In genomic region chr1:22089787-22090186, GRCh38 we compare ENCODE assay signal across 11 cellular contexts. TPM values are rescaled to one million over a fixed set of nuclear protein-coding genes. Genes with fewer than 3 reads are reported as not detected.
DNase-seq lines count a peak whose midpoint lies in the region; ATAC-seq and TF ChIP-seq lines count a peak whose summit lies in the region.
"Had no signal": no experiment of that assay in that cellular context is flagged by ENCODE, and none has a peak within 500 bp of the region (broad histone marks: within the 10 kb centered on the region; RNA-seq: fewer than 3 reads in every experiment).

No MANE protein-coding gene starts in this region.

- DNase-seq in Right ventricle myocardium inferior (ENCODE audit: missing footprints) (no peak), left cardiac atrium (no peak), WTC11 (ENCODE audit: low spot score) (no peak), iPS-NIHi11 (ENCODE audit: low spot score) (peak; percentile 50), type B pancreatic cell (ENCODE audit: extremely low spot score, unreplicated experiment) (no peak), GM10266 (ENCODE audit: extremely low spot score) (no peak), cerebellar cortex (ENCODE audit: low spot score) (no peak), amygdala (lab: John Stamatoyannopoulos, UW) (no peak)
- DNase-seq: activated CD4-positive, alpha-beta T cell treated with anti-CD3 and anti-CD28 coated beads for 48 hours; AML-193 had no signal

- H3K36me3 Mint-ChIP-seq in WTC11: peaks cover 14% of the 10 kb centered on the region
- H3K36me3 Mint-ChIP-seq in type B pancreatic cell: peaks cover 32% of the 10 kb centered on the region

- POLR2A ChIA-PET in WTC11 (lab: Charles Lee): no interaction called here

- intact Hi-C loops in Right ventricle myocardium inferior (cut with DNase I): no loop called here
- intact Hi-C loops in left cardiac atrium (cut with DNase I): no loop called here

- CTCF ChIA-PET in WTC11 (lab: Charles Lee): interaction anchor here (1.0 to 1.8 kb wide), 4 partner anchors 9 to 67 kb away, joined by 3 to 9 read pairs (median 4); partner anchors contain the start of gene WNT4

- ATAC-seq in Right ventricle myocardium inferior (peak; percentile 31), left cardiac atrium (no peak), WTC11 (peak; percentile 89)
- ATAC-seq: left lobe of liver had no signal

- H3K27ac Mint-ChIP-seq in WTC11 (peak overlapping the region; percentile 66), type B pancreatic cell (peak overlapping the region; percentile 39)

- no peaks in the 10 kb centered on the region for H3K9me3 Mint-ChIP-seq in WTC11
- no peaks in the 10 kb centered on the region for H3K9me3 Mint-ChIP-seq in type B pancreatic cell

- TF ChIP-seq CTCF in WTC11 (IDR thresholded peaks at IDR 0.05) (no peak), type B pancreatic cell (conservative IDR thresholded peaks at IDR 0.05) (no peak), GM10266 (IDR thresholded peaks at IDR 0.05; ENCODE audit: control insufficient read depth, insufficient read depth, low read depth, missing control alignments) (no peak)

- H3K27me3 Mint-ChIP-seq in WTC11 (ENCODE audit: low read depth) (no peaks in the 10 kb centered on the region), type B pancreatic cell (no peaks in the 10 kb centered on the region)

- H3K4me3 Mint-ChIP-seq in WTC11 (peak overlapping the region; percentile 33), type B pancreatic cell (no peak overlapping the region)

- H3K4me1 Mint-ChIP-seq in WTC11 (peaks cover 57% of the 10 kb centered on the region), type B pancreatic cell (ENCODE audit: unreplicated experiment) (peaks cover 31% of the 10 kb centered on the region)

TF ChIP-seq in WTC11, 78 proteins besides CTCF, POLR2A, EP300 and RAD21:
- TF ChIP-seq GABPB1 (CRISPR knock-in tag; IDR thresholded peaks at IDR 0.05) (no peak), NR1H2 (CRISPR knock-in tag; IDR thresholded peaks at IDR 0.05) (no peak), ZNF232 (CRISPR knock-in tag; IDR thresholded peaks at IDR 0.05) (no peak), TCF7 (CRISPR knock-in tag; IDR thresholded peaks at IDR 0.05; ENCODE audit: low read depth) (no peak), TP53 (CRISPR knock-in tag; IDR thresholded peaks at IDR 0.05) (no peak), SMAD4 (CRISPR knock-in tag; IDR thresholded peaks at IDR 0.05) (no peak), ZNF423 (CRISPR knock-in tag; IDR thresholded peaks at IDR 0.05) (no peak), E2F5 (CRISPR knock-in tag; IDR thresholded peaks at IDR 0.05) (no peak), USF2 (CRISPR knock-in tag; IDR thresholded peaks at IDR 0.05) (no peak), FOXJ3 (CRISPR knock-in tag; IDR thresholded peaks at IDR 0.05; ENCODE audit: borderline replicate concordance) (no peak), PRRX2 (CRISPR knock-in tag; IDR thresholded peaks at IDR 0.05) (no peak), NR3C1 (CRISPR knock-in tag; conservative IDR thresholded peaks at IDR 0.05; ENCODE audit: low read depth) (no peak), STAT6 (CRISPR knock-in tag; conservative IDR thresholded peaks at IDR 0.05; ENCODE audit: low read depth) (no peak), ZNF317 (CRISPR knock-in tag; IDR thresholded peaks at IDR 0.05; ENCODE audit: borderline replicate concordance, low read depth) (no peak), TEAD4 (CRISPR knock-in tag; IDR thresholded peaks at IDR 0.05) (no peak)

RNA-seq across cellular contexts. Expression of gene CDC42, which starts 37.3 kb away (rescaled TPM):
- total RNA-seq in Right ventricle myocardium inferior (151 TPM), left cardiac atrium (100 to 1,000 TPM; 149 to 170 TPM), WTC11 (2021) (169 to 182 TPM (median 171 TPM) in 3 replicates), type B pancreatic cell (ENCODE audit: low replicate concordance) (238 and 301 TPM in 2 replicates)

RNA-seq across cellular contexts. Expression of gene WNT4, which starts 53.1 kb away (rescaled TPM):
- total RNA-seq in Right ventricle myocardium inferior (not detected), left cardiac atrium (under 1 TPM in 1 of 2 donors, not detected in 1; 0.18 TPM), WTC11 (2021) (0.69 to 0.85 TPM (median 0.70 TPM) in 3 replicates), type B pancreatic cell (ENCODE audit: low replicate concordance) (9.8 and 26.4 TPM in 2 replicates)

Comparison
In these comparisons a context has a peak if more than half of its experiments do, and no peak if none do; other contexts are left out.
1. ATAC-seq: peak in Right ventricle myocardium inferior (single experiment) and WTC11 (single experiment); none in left cardiac atrium (0 of 2).